ENCODE assay signal across 20 cellular contexts in the genomic region with DNA sequence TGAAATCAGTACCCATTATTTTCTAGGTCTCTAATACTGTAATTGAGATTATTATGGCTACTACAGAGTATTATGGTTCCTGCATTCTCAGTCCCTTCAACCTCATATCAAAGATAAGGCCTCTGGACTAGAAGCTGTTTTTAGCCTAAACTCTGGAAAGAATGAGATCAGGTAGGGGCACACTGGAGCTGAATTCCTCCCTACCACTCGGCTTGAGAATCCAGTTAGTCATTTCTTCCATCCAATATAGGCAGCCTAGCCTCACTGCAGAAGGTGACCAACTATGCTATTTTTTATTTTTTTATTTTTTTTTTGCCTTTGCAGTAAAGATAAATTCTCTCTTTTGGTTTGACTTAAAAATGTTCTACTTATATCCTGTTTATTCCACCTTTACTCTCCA. TPM values are rescaled to one million over a fixed set of nuclear protein-coding genes. Genes with fewer than 3 reads are reported as not detected.
DNase-seq lines count a peak whose midpoint lies in the region; ATAC-seq and TF ChIP-seq lines count a peak whose summit lies in the region.
"Had no signal": no experiment of that assay in that cellular context is flagged by ENCODE, and none has a peak within 500 bp of the region (broad histone marks: within the 10 kb centered on the region; RNA-seq: fewer than 3 reads in every experiment).

No MANE protein-coding gene starts in this region.

- H3K4me1 Mint-ChIP-seq in activated CD8-positive, alpha-beta T cell treated with anti-CD3 and anti-CD28 coated beads for 36 hours (ENCODE audit: low read depth): peaks cover 54% of the 10 kb centered on the region
- peaks cover 24% of the 10 kb centered on the region for H3K4me1 Mint-ChIP-seq in endodermal cell
- peaks cover 54% of the 10 kb centered on the region for H3K4me1 Mint-ChIP-seq in stimulated activated naive CD8-positive, alpha-beta T cell treated with anti-CD3 and anti-CD28 coated beads, Interleukin-15, Interleukin-2, amounts not matched to agents 100 ng/mL and 50 ng/mL, for 24 hours (ENCODE audit: low read depth)

- no TSS peak for BruUV-seq in PC-9 (replicated peaks; lab: Mats Ljungman, UMichigan)

- H3K9me3 ChIP-seq in left ventricle myocardium inferior (replicated peaks) (no peaks in the 10 kb centered on the region), endodermal cell (ENCODE audit: control insufficient read depth, low read length) (no peaks in the 10 kb centered on the region), PC-9 (ENCODE audit: insufficient read depth, low read depth) (no peaks in the 10 kb centered on the region)
- H3K9me3 ChIP-seq: prostate gland had no signal

- peaks cover 54% of the 10 kb centered on the region for H3F3A ChIP-seq in PC-9 (ENCODE audit: insufficient read depth, low read depth)

- H3K79me2 ChIP-seq in PC-9 (ENCODE audit: low read depth): no peaks in the 10 kb centered on the region

- no peaks in the 10 kb centered on the region for H3K9me2 ChIP-seq in PC-9 (ENCODE audit: insufficient read depth)

- H3K4me3 Mint-ChIP-seq in activated CD8-positive, alpha-beta T cell treated with anti-CD3 and anti-CD28 coated beads for 36 hours: no peak overlapping the region
- H3K4me3 Mint-ChIP-seq in endodermal cell: no peak overlapping the region
- peak overlapping the region; percentile 38 for H3K4me3 Mint-ChIP-seq in stimulated activated naive CD8-positive, alpha-beta T cell treated with anti-CD3 and anti-CD28 coated beads, Interleukin-15, Interleukin-2, amounts not matched to agents 100 ng/mL and 50 ng/mL, for 24 hours

- no peak overlapping the region for H3K4me2 ChIP-seq in PC-9

- peak overlapping the region; percentile 78 for H3K27ac Mint-ChIP-seq in activated CD8-positive, alpha-beta T cell treated with anti-CD3 and anti-CD28 coated beads for 36 hours
- peak overlapping the region; percentile 77 for H3K27ac Mint-ChIP-seq in endodermal cell
- H3K27ac Mint-ChIP-seq in stimulated activated naive CD8-positive, alpha-beta T cell treated with anti-CD3 and anti-CD28 coated beads, Interleukin-15, Interleukin-2, amounts not matched to agents 100 ng/mL and 50 ng/mL, for 24 hours: peak overlapping the region; percentile 92

- TF ChIP-seq CTCF in left ventricle myocardium inferior (IDR thresholded peaks at IDR 0.05; ENCODE audit: borderline replicate concordance): no peak
- no peak for TF ChIP-seq CTCF in activated CD8-positive, alpha-beta T cell treated with anti-CD3 and anti-CD28 coated beads for 36 hours (IDR thresholded peaks at IDR 0.05)
- no peak for TF ChIP-seq CTCF in endodermal cell (conservative IDR thresholded peaks at IDR 0.05)
- TF ChIP-seq CTCF in PC-9 (conservative IDR thresholded peaks at IDR 0.05): no peak

- H3K4me3 ChIP-seq in left ventricle myocardium inferior (no peak overlapping the region), endodermal cell (ENCODE audit: low read length) (peak overlapping the region; percentile 37), PC-9 (no peak overlapping the region)
- H3K4me3 ChIP-seq: prostate gland, skin epidermis had no signal

- H3K36me3 ChIP-seq in left ventricle myocardium inferior (peaks cover 92% of the 10 kb centered on the region), endodermal cell (ENCODE audit: control insufficient read depth, insufficient read depth, low read length) (peaks cover 85% of the 10 kb centered on the region), PC-9 (ENCODE audit: low read depth) (peaks cover 34% of the 10 kb centered on the region)

- DNase-seq in left ventricle myocardium inferior: no peak
- no peak for DNase-seq in left cardiac atrium
- DNase-seq in activated CD8-positive, alpha-beta T cell treated with anti-CD3 and anti-CD28 coated beads for 36 hours: no peak
- no peak for DNase-seq in endodermal cell
- DNase-seq in PC-9: no peak
- DNase-seq in epidermal melanocyte (ENCODE audit: insufficient read length, low spot score): no peak
- DNase-seq in SIG-M5 (lab: John Stamatoyannopoulos, UW): no peak
- DNase-seq: aorta; left ventricle myocardium superior; NCI-H2029 treated with DMSO at 0.1 percent for 48 hours; stimulated activated CD4-positive, alpha-beta T cell treated with anti-CD3 and anti-CD28 coated beads, Interleukin-4, amount 100 ng/mL, for 24 hours had no signal

- ATAC-seq in left cardiac atrium: no peak
- peak; percentile 43 for ATAC-seq in activated CD8-positive, alpha-beta T cell treated with anti-CD3 and anti-CD28 coated beads for 36 hours
- ATAC-seq: left ventricle myocardium superior, Right ventricle myocardium inferior had no signal

- intact Hi-C loops in left ventricle myocardium inferior (cut with micrococcal nuclease) (no loop called here), left cardiac atrium (cut with DNase I) (no loop called here), PC-9 (cut with micrococcal nuclease; ENCODE audit: unreplicated experiment) (no loop called here)
- intact Hi-C loops in activated CD8-positive, alpha-beta T cell treated with anti-CD3 and anti-CD28 coated beads for 36 hours (cut with micrococcal nuclease): loop anchor here (10.0 kb wide), 1 partner anchor 270 kb away; the partner anchor contains the start of gene RPS27

- H3K27ac ChIP-seq in left ventricle myocardium inferior (replicated peaks): peak overlapping the region; percentile 24
- H3K27ac ChIP-seq in endodermal cell (ENCODE audit: low read depth, low read length): no peak overlapping the region
- H3K27ac ChIP-seq in PC-9: no peak overlapping the region
- H3K27ac ChIP-seq: epithelial cell of prostate, prostate gland had no signal

- H3K27me3 Mint-ChIP-seq in activated CD8-positive, alpha-beta T cell treated with anti-CD3 and anti-CD28 coated beads for 36 hours: no peaks in the 10 kb centered on the region
- no peaks in the 10 kb centered on the region for H3K27me3 Mint-ChIP-seq in endodermal cell (ENCODE audit: insufficient read depth)
- no peaks in the 10 kb centered on the region for H3K27me3 Mint-ChIP-seq in stimulated activated naive CD8-positive, alpha-beta T cell treated with anti-CD3 and anti-CD28 coated beads, Interleukin-15, Interleukin-2, amounts not matched to agents 100 ng/mL and 50 ng/mL, for 24 hours

- H2AFZ ChIP-seq in PC-9: no peak overlapping the region

- H3K4me1 ChIP-seq in left ventricle myocardium inferior (peaks cover 14% of the 10 kb centered on the region), endodermal cell (ENCODE audit: control insufficient read depth, insufficient read depth, low read length) (peaks cover 13% of the 10 kb centered on the region), PC-9 (replicated peaks; ENCODE audit: insufficient read depth) (no peaks in the 10 kb centered on the region)
- H3K4me1 ChIP-seq: prostate gland had no signal

- H4K20me1 ChIP-seq in PC-9 (ENCODE audit: insufficient read depth): no peaks in the 10 kb centered on the region; the same call in 1 of the 2 replicates

- H3K27me3 ChIP-seq in left ventricle myocardium inferior (ENCODE audit: low read depth): no peaks in the 10 kb centered on the region
- no peaks in the 10 kb centered on the region for H3K27me3 ChIP-seq in endodermal cell (ENCODE audit: control insufficient read depth, insufficient read depth, low read length, poor library complexity, severe bottlenecking)
- H3K27me3 ChIP-seq in PC-9 (ENCODE audit: insufficient read depth, low read depth): no peaks in the 10 kb centered on the region

- no peak overlapping the region for H3K9ac ChIP-seq in endodermal cell (ENCODE audit: extremely low read depth, low read length, poor library complexity, severe bottlenecking)

- peaks cover 67% of the 10 kb centered on the region for H3K36me3 Mint-ChIP-seq in activated CD8-positive, alpha-beta T cell treated with anti-CD3 and anti-CD28 coated beads for 36 hours (ENCODE audit: low read depth)
- H3K36me3 Mint-ChIP-seq in endodermal cell (ENCODE audit: low read depth): peaks cover 80% of the 10 kb centered on the region
- H3K36me3 Mint-ChIP-seq in stimulated activated naive CD8-positive, alpha-beta T cell treated with anti-CD3 and anti-CD28 coated beads, Interleukin-15, Interleukin-2, amounts not matched to agents 100 ng/mL and 50 ng/mL, for 24 hours (ENCODE audit: low read depth): peaks cover 80% of the 10 kb centered on the region

- CTCF ChIA-PET in activated CD8-positive, alpha-beta T cell treated with anti-CD3 and anti-CD28 coated beads for 36 hours (lab: Charles Lee): interaction anchor here (1.3 to 3.5 kb wide), 6 partner anchors 7 to 88 kb away, joined by 3 to 11 read pairs (median 6); partner anchors contain the start of gene HAX1
- CTCF ChIA-PET in PC-9 (lab: Charles Lee): interaction anchor here (1.2 kb wide), 1 partner anchor 7 kb away, joined by 3 read pairs; no protein-coding TSS in a partner anchor

- no peaks in the 10 kb centered on the region for H3K9me3 Mint-ChIP-seq in activated CD8-positive, alpha-beta T cell treated with anti-CD3 and anti-CD28 coated beads for 36 hours
- H3K9me3 Mint-ChIP-seq in endodermal cell: no peaks in the 10 kb centered on the region
- no peaks in the 10 kb centered on the region for H3K9me3 Mint-ChIP-seq in stimulated activated naive CD8-positive, alpha-beta T cell treated with anti-CD3 and anti-CD28 coated beads, Interleukin-15, Interleukin-2, amounts not matched to agents 100 ng/mL and 50 ng/mL, for 24 hours

- WGBS in endodermal cell (ENCODE audit: insufficient coverage in 1 of 2, insufficient read length in 1 of 2), 2 experiments: 76% methylated on average over 1 of the region's 1 CpG; no CpG with 5 or more reads in 1 of the 2 experiments

- POLR2A ChIA-PET in activated CD8-positive, alpha-beta T cell treated with anti-CD3 and anti-CD28 coated beads for 36 hours (lab: Charles Lee): interaction anchor here (1.2 to 5.5 kb wide), 4 partner anchors 8 to 65 kb away, joined by 3 to 22 read pairs (median 6); partner anchors contain the start of genes HAX1 and UBAP2L
- POLR2A ChIA-PET in PC-9 (lab: Charles Lee; ENCODE audit: unreplicated experiment): no interaction called here

RNA-seq across cellular contexts. Expression of gene HAX1, which starts 8.0 kb away (rescaled TPM):
- total RNA-seq in left ventricle myocardium inferior (178 TPM), left cardiac atrium (100 to 1,000 TPM; 112 to 120 TPM), endodermal cell (10 to 100 TPM; 55.7 to 59.4 TPM), PC-9 (2021) (89.7 and 92.3 TPM in 2 replicates)
- total RNA-seq in activated CD8-positive, alpha-beta T cell treated with anti-CD3 and anti-CD28 coated beads for 36 hours: 100 to 1,000 TPM; 163 to 170 TPM
- 89.7 TPM for polyA plus RNA-seq in endodermal cell (2013, experiment 1 of 2)
- 79.8 TPM for polyA plus RNA-seq in endodermal cell (2013, experiment 2 of 2)

RNA-seq across cellular contexts. Expression of gene UBAP2L, which starts 43.7 kb away (rescaled TPM):
- total RNA-seq in left ventricle myocardium inferior: 101 TPM
- 100 to 1,000 TPM in 1 of 2 donors, 10 to 100 TPM in 1; 88.5 to 106 TPM for total RNA-seq in left cardiac atrium
- 100 to 1,000 TPM; 183 to 195 TPM for total RNA-seq in activated CD8-positive, alpha-beta T cell treated with anti-CD3 and anti-CD28 coated beads for 36 hours
- total RNA-seq in endodermal cell: 100 to 1,000 TPM; 198 to 224 TPM
- polyA plus RNA-seq in endodermal cell (2013, experiment 1 of 2): 144 TPM
- polyA plus RNA-seq in endodermal cell (2013, experiment 2 of 2): 132 TPM
- total RNA-seq in PC-9 (2021): 101 and 157 TPM in 2 replicates

RNA-seq across cellular contexts. Expression of gene AQP10, which starts 56.4 kb away (rescaled TPM):
- 0.16 TPM for total RNA-seq in left ventricle myocardium inferior
- total RNA-seq in left cardiac atrium: not detected
- total RNA-seq in activated CD8-positive, alpha-beta T cell treated with anti-CD3 and anti-CD28 coated beads for 36 hours: under 1 TPM in 1 of 2 experiments, not detected in 1; 0.14 TPM
- total RNA-seq in endodermal cell: not detected
- polyA plus RNA-seq in endodermal cell (2013, experiment 1 of 2): not detected
- 0.21 TPM for polyA plus RNA-seq in endodermal cell (2013, experiment 2 of 2)
- total RNA-seq in PC-9 (2021): not detected in 2 replicates
- total RNA-seq: IMR-90, myocyte, NCI-H460, Right ventricle myocardium inferior had no signal
- polyA plus RNA-seq: IMR-90 had no signal

RNA-seq across cellular contexts. Expression of gene CFAP141, which starts 58.3 kb away (rescaled TPM):
- total RNA-seq in left ventricle myocardium inferior (not detected), left cardiac atrium (not detected), endodermal cell (not detected), PC-9 (2021) (not detected in 2 replicates)
- not detected for total RNA-seq in activated CD8-positive, alpha-beta T cell treated with anti-CD3 and anti-CD28 coated beads for 36 hours
- polyA plus RNA-seq in endodermal cell (2013, experiment 1 of 2): not detected
- not detected for polyA plus RNA-seq in endodermal cell (2013, experiment 2 of 2)
- total RNA-seq: aorta, IMR-90, left ventricle myocardium superior, myocyte, NCI-H460, prostate gland, Right ventricle myocardium inferior had no signal
- polyA plus RNA-seq: aorta, IMR-90, thymus had no signal
